Comparison of ENCODE assay signal across 9 cellular contexts in the genomic region with DNA sequence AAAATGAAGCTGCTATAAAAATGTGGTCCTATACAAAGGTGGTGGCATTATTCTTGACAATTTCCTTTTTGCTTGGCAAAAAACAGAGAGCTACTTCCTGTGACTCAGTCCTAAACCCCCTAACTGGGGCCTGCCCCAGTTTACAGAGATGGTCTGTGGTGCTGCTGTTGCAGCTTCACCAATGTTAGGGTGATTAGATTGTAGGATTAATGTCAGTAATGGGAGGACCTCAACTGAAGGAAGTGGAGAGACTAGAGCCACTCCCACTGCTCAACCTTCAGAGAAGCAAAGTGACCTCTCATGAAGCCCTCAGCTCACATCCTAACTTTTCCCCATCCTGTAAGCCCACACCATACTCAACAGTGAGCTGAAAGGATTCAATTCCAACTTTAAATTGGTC. TPM values are rescaled to one million over a fixed set of nuclear protein-coding genes. Genes with fewer than 3 reads are reported as not detected.
DNase-seq lines count a peak whose midpoint lies in the region; ATAC-seq and TF ChIP-seq lines count a peak whose summit lies in the region.
"Had no signal": no experiment of that assay in that cellular context is flagged by ENCODE, and none has a peak within 500 bp of the region (broad histone marks: within the 10 kb centered on the region; RNA-seq: fewer than 3 reads in every experiment).

No MANE protein-coding gene starts in this region.

- no peaks in the 10 kb centered on the region for H3K36me3 ChIP-seq in sigmoid colon

- intact Hi-C loops in sigmoid colon (cut with DNase I), result loop anchor here (2.0 to 5.0 kb wide), 2 partner anchors 21 to 80 kb away; a partner anchor contains a TSS

- ATAC-seq in GM21528 (IDR thresholded peaks at IDR 0.05; ENCODE audit: low FRiP score, unreplicated experiment), result no peak
- no peak for ATAC-seq in HG03342 (IDR thresholded peaks at IDR 0.05; ENCODE audit: unreplicated experiment)
- ATAC-seq: Right ventricle myocardium inferior had no signal

- TF ChIP-seq CTCF in RWPE1 (conservative IDR thresholded peaks at IDR 0.05; ENCODE audit: low read depth) (no peak), sigmoid colon (IDR thresholded peaks at IDR 0.05) (no peak)

- no peaks in the 10 kb centered on the region for H3K27me3 ChIP-seq in sigmoid colon

- no peaks in the 10 kb centered on the region for H3K9me3 ChIP-seq in sigmoid colon

- CTCF ChIA-PET in RWPE1 (lab: Yijun Ruan, JAX), result interaction anchor here (0.6 to 5.3 kb wide), 7 partner anchors 12 to 104 kb away, joined by 3 to 32 read pairs (median 6); no protein-coding TSS in a partner anchor

- POLR2A ChIA-PET in RWPE1 (lab: Yijun Ruan, JAX; ENCODE audit: low non-redundant PET), result no interaction called here

- no peak for TF ChIP-seq EP300 in sigmoid colon (IDR thresholded peaks at IDR 0.05)

- no peak for TF ChIP-seq POLR2A in sigmoid colon (IDR thresholded peaks at IDR 0.05)

- peak overlapping the region; percentile 99 for H3K27ac ChIP-seq in RWPE1
- peak overlapping the region; percentile 98 to 99 (median 99) for H3K27ac ChIP-seq in sigmoid colon

- DNase-seq in HCEC 1CT (peak; percentile 15), RWPE1 (ENCODE audit: low spot score) (no peak), cerebellum (ENCODE audit: low spot score) (peak; percentile 21), sigmoid colon (peak; percentile 41), SHP77 (lab: John Stamatoyannopoulos, UW) (no peak), NCI-H2227 (lab: John Stamatoyannopoulos, UW; ENCODE audit: unreplicated experiment) (no peak)

- no peak overlapping the region for H3K4me3 ChIP-seq in sigmoid colon

- peaks cover 0 to 48% (median 43%) of the 10 kb centered on the region in 4 donors for H3K4me1 ChIP-seq in sigmoid colon

RNA-seq across cellular contexts. Expression of a gene that starts 3.6 kb away (rescaled TPM):
- total RNA-seq in cerebellum, result 21.5 TPM
- 1,000 to 10,000 TPM in 1 of 4 donors, 100 to 1,000 TPM in 3; 445 to 1,159 (median 590) TPM for total RNA-seq in sigmoid colon
- polyA plus RNA-seq in sigmoid colon, result 1,000 to 10,000 TPM; 4,079 to 7,223 (median 4,178) TPM

RNA-seq across cellular contexts. Expression of a gene that starts 8.6 kb away (rescaled TPM):
- total RNA-seq in cerebellum (not detected), sigmoid colon (not detected)
- not detected for polyA plus RNA-seq in sigmoid colon
- total RNA-seq: Right ventricle myocardium inferior had no signal

RNA-seq across cellular contexts. Expression of a gene that starts 13.4 kb away (rescaled TPM):
- 1.4 TPM for total RNA-seq in cerebellum
- 100 to 1,000 TPM; 189 to 486 (median 288) TPM for total RNA-seq in sigmoid colon
- 100 to 1,000 TPM; 304 to 499 (median 336) TPM for polyA plus RNA-seq in sigmoid colon

RNA-seq across cellular contexts. Expression of a gene that starts 16.9 kb away (rescaled TPM):
- total RNA-seq in cerebellum, result not detected
- total RNA-seq in sigmoid colon, result 1 to 10 TPM; 1.1 to 4.3 (median 2.2) TPM
- polyA plus RNA-seq in sigmoid colon, result 1 to 10 TPM; 1.4 to 3.9 (median 3.6) TPM

RNA-seq across cellular contexts. Expression of a gene that starts 33.5 kb away (rescaled TPM):
- total RNA-seq in cerebellum (not detected), sigmoid colon (1 to 10 TPM in 1 of 4 donors, under 1 TPM in 1, not detected in 2; 0.68 to 1.8 TPM)
- polyA plus RNA-seq in sigmoid colon, result 10 to 100 TPM in 1 of 3 donors, 1 to 10 TPM in 2; 1.8 to 16.2 (median 2.3) TPM

Comparison
In these comparisons a context has a peak if more than half of its experiments do, and no peak if none do; other contexts are left out.
1. DNase-seq: peak in HCEC 1CT (single experiment), cerebellum (single experiment) and sigmoid colon (single experiment); none in RWPE1 (single experiment), SHP77 (0 of 2) and NCI-H2227 (single experiment).
2. RNA of a gene that starts 3.6 kb away (total RNA-seq): 445 to 1,159 TPM in sigmoid colon; 21.5 TPM in cerebellum (single experiment); every median in the first group is over 10 times any median in the second.
3. RNA of a gene that starts 13.4 kb away (total RNA-seq): 189 to 486 TPM in sigmoid colon; 1.4 TPM in cerebellum (single experiment); every median in the first group is over 10 times any median in the second.